Comparison of ENCODE assay signal across 13 cellular contexts in the genomic region with DNA sequence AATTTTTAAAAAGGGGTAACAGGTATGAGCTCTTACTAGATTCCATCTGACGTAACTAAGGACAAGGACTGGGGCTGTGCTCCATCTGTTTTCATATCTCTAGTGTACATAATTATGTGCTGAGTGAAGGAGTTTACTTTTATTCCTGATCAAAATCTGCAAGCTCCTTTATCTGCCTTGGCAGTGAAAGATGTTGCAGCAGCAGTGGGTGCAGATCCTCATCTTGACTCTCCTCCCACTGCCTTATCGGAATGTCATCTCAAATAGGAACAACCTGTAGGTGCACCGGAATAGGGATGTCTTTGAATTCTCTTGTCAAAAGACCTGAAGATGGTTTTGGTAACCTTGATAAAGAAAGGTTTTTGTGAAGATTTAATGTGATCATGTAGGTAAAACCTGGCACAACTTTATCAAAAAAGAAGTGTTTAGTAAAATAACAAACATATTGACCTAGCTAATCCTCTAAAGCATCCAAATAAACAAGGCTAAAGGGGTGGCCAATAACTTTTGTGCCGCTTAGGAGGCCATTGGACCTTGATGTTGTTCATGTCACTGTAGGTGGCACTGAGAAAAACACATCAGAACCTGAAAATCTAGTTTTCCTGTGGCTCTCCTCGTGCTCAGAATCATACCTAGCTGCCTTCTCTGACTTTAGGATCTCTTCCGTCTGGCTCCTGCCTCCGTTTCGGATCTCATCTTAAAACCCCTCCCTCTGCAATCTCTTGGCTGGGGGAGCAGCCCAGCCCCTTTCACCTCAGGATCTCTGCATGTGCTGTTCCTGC. TPM values are rescaled to one million over a fixed set of nuclear protein-coding genes. Genes with fewer than 3 reads are reported as not detected.
DNase-seq lines count a peak whose midpoint lies in the region; ATAC-seq and TF ChIP-seq lines count a peak whose summit lies in the region.
"Had no signal": no experiment of that assay in that cellular context is flagged by ENCODE, and none has a peak within 500 bp of the region (broad histone marks: within the 10 kb centered on the region; RNA-seq: fewer than 3 reads in every experiment).

No MANE protein-coding gene starts in this region.

- DNase-seq in PC-3 (peak; percentile 13), epithelial cell of esophagus (ENCODE audit: low read depth) (peak; percentile 6), trophoblast cell (peak; percentile 32 to 76), tibial nerve (ENCODE audit: low spot score in 2 of 2) (no peak), ovary (no peak)
- DNase-seq: C1 segment of cervical spinal cord; CD4-positive, alpha-beta memory T cell; DND-41; GDM1; HCEC 1CT had no signal

- intact Hi-C loops in PC-3 (cut with micrococcal nuclease) (no loop called here), ovary (cut with DNase I) (no loop called here)

- H3K9ac ChIP-seq in PC-3 (ENCODE audit: low read length): no peak overlapping the region
- no peak overlapping the region for H3K9ac ChIP-seq in trophoblast cell (ENCODE audit: low read length)

- no peak overlapping the region for H4K91ac ChIP-seq in trophoblast cell (ENCODE audit: low read depth, low read length)

- no peak overlapping the region for H2BK5ac ChIP-seq in trophoblast cell (ENCODE audit: low read depth, low read length, poor library complexity)

- TF ChIP-seq CTCF in C4-2B (conservative IDR thresholded peaks at IDR 0.05) (no peak), PC-3 (conservative IDR thresholded peaks at IDR 0.05; ENCODE audit: low read depth, low read length) (no peak), epithelial cell of esophagus (IDR thresholded peaks at IDR 0.05; ENCODE audit: insufficient read depth, low read depth, low read length, missing control alignments) (no peak), tibial nerve (IDR thresholded peaks at IDR 0.05) (no peak), ovary (IDR thresholded peaks at IDR 0.05) (no peak)

- H2BK120ac ChIP-seq in trophoblast cell (ENCODE audit: insufficient read depth, low read length, poor library complexity): no peak overlapping the region

- no peak overlapping the region for H3K4me2 ChIP-seq in PC-3 (ENCODE audit: low read length)
- no peak overlapping the region for H3K4me2 ChIP-seq in trophoblast cell (ENCODE audit: low read length)

- no peaks in the 10 kb centered on the region for H3K9me2 ChIP-seq in PC-3 (replicated peaks; ENCODE audit: low read length)

- no peak overlapping the region for H3K18ac ChIP-seq in trophoblast cell (ENCODE audit: low read length)

- H3K4me1 ChIP-seq in PC-3 (ENCODE audit: insufficient read depth, low read length) (no peaks in the 10 kb centered on the region), trophoblast cell (ENCODE audit: control insufficient read depth in 1 of 2, insufficient read depth in 2 of 2, low read length in 2 of 2) (peaks cover 0 to 3% of the 10 kb centered on the region in 2 experiments), tibial nerve (no peaks in the 10 kb centered on the region), ovary (ENCODE audit: insufficient read depth) (no peaks in the 10 kb centered on the region)

- peak overlapping the region; percentile 45 for H2AFZ ChIP-seq in PC-3 (ENCODE audit: low read length)
- no peak overlapping the region for H2AFZ ChIP-seq in trophoblast cell (ENCODE audit: insufficient read depth, low read length, poor library complexity)

- H3F3A ChIP-seq in PC-3 (ENCODE audit: low read length, unreplicated experiment): no peaks in the 10 kb centered on the region

- no peaks in the 10 kb centered on the region for H4K20me1 ChIP-seq in PC-3 (ENCODE audit: low read length)

- no TSS peak for BruUV-seq in PC-3 (replicated peaks; lab: Mats Ljungman, UMichigan)

- H3K27me3 ChIP-seq in PC-3 (ENCODE audit: low read length) (no peaks in the 10 kb centered on the region), trophoblast cell (ENCODE audit: insufficient read depth, low read length) (no peaks in the 10 kb centered on the region), tibial nerve (peaks cover 0 to 5% of the 10 kb centered on the region in 2 donors), ovary (no peaks in the 10 kb centered on the region)

- no peak overlapping the region for H2BK12ac ChIP-seq in trophoblast cell (ENCODE audit: low read length)

- no peak overlapping the region for H4K8ac ChIP-seq in trophoblast cell (ENCODE audit: low read depth, low read length)

- CTCF ChIA-PET in PC-3 (lab: Charles Lee): no interaction called here

- TF ChIP-seq EP300 in tibial nerve (IDR thresholded peaks at IDR 0.05): no peak
- no peak for TF ChIP-seq EP300 in ovary (IDR thresholded peaks at IDR 0.05)

- H3K79me2 ChIP-seq in PC-3 (ENCODE audit: low read length) (no peaks in the 10 kb centered on the region), trophoblast cell (ENCODE audit: control insufficient read depth, insufficient read depth, low read length, poor library complexity) (no peaks in the 10 kb centered on the region)

- no peaks in the 10 kb centered on the region for H3K36me3 ChIP-seq in PC-3 (ENCODE audit: low read depth, low read length)
- H3K36me3 ChIP-seq in trophoblast cell (ENCODE audit: control insufficient read depth in 1 of 2, insufficient read depth in 2 of 2, low read length in 2 of 2): no peaks in the 10 kb centered on the region
- no peaks in the 10 kb centered on the region for H3K36me3 ChIP-seq in tibial nerve
- H3K36me3 ChIP-seq in ovary: no peaks in the 10 kb centered on the region

- H3K9me3 ChIP-seq in PC-3 (ENCODE audit: low read length): no peaks in the 10 kb centered on the region
- H3K9me3 ChIP-seq in trophoblast cell (ENCODE audit: insufficient read depth, low read depth, low read length): peaks cover 2% of the 10 kb centered on the region
- peaks cover 0 to 11% (median 0%) of the 10 kb centered on the region in 4 donors for H3K9me3 ChIP-seq in tibial nerve
- H3K9me3 ChIP-seq in ovary: no peaks in the 10 kb centered on the region

- WGBS in trophoblast cell (ENCODE audit: extremely low coverage, insufficient coverage, insufficient read length): no CpG with 5 or more reads among the region's 8 CpGs
- WGBS in tibial nerve, 2 donors: 75 to 78% methylated on average over 8 of the region's 8 CpGs
- WGBS in ovary, 3 donors: 44 to 56% (median 46%) methylated on average over 8 of the region's 8 CpGs

- ATAC-seq in PC-3 (no peak), GM18870 (IDR thresholded peaks at IDR 0.05; ENCODE audit: unreplicated experiment) (no peak), HG02678 (IDR thresholded peaks at IDR 0.05; ENCODE audit: unreplicated experiment) (no peak)

- H3K23ac ChIP-seq in trophoblast cell (ENCODE audit: low read length): no peak overlapping the region

- POLR2A ChIA-PET in PC-3 (lab: Charles Lee; ENCODE audit: unreplicated experiment): no interaction called here

- no peak overlapping the region for H3K4ac ChIP-seq in trophoblast cell (ENCODE audit: low read depth, low read length)

- H3K4me3 ChIP-seq in PC-3 (ENCODE audit: low read length): no peak overlapping the region
- H3K4me3 ChIP-seq in epithelial cell of esophagus (ENCODE audit: low read length): no peak overlapping the region
- H3K4me3 ChIP-seq in trophoblast cell (ENCODE audit: low read depth, low read length): no peak overlapping the region
- H3K4me3 ChIP-seq in tibial nerve: no peak overlapping the region
- no peak overlapping the region for H3K4me3 ChIP-seq in ovary

- H3K79me1 ChIP-seq in trophoblast cell (ENCODE audit: low read length): no peaks in the 10 kb centered on the region

- no peak overlapping the region for H2AK5ac ChIP-seq in trophoblast cell (ENCODE audit: low read length)

- H3K14ac ChIP-seq in trophoblast cell (ENCODE audit: low read length): no peak overlapping the region

- TF ChIP-seq POLR2A in tibial nerve (IDR thresholded peaks at IDR 0.05) (no peak), ovary (IDR thresholded peaks at IDR 0.05) (no peak)

- H4K12ac ChIP-seq in trophoblast cell (ENCODE audit: low read depth, low read length): no peak overlapping the region

- H3K27ac ChIP-seq in C4-2B: peak overlapping the region; percentile 83
- no peak overlapping the region for H3K27ac ChIP-seq in PC-3 (ENCODE audit: low read length)
- no peak overlapping the region for H3K27ac ChIP-seq in trophoblast cell (ENCODE audit: low read depth, low read length)
- no peak overlapping the region for H3K27ac ChIP-seq in tibial nerve
- H3K27ac ChIP-seq in ovary: no peak overlapping the region

RNA-seq across cellular contexts. Expression of a gene that starts 19.0 kb away (rescaled TPM):
- total RNA-seq in PC-3 (2014; rRNA removed): 0.69 and 2.9 TPM in 2 replicates
- polyA plus RNA-seq in trophoblast cell (2013): 2.0 and 2.4 TPM in 2 replicates
- total RNA-seq in tibial nerve: 10 to 100 TPM in 1 of 4 donors, 1 to 10 TPM in 2, under 1 TPM in 1; 0.20 to 32.7 (median 1.3) TPM
- total RNA-seq in ovary: 10 to 100 TPM in 1 of 7 donors, 1 to 10 TPM in 6; 3.6 to 10.8 (median 4.6) TPM
- under 1 TPM; 0.80 to 0.98 TPM for polyA plus RNA-seq in ovary

Comparison
In these comparisons a context has a peak if more than half of its experiments do, and no peak if none do; other contexts are left out.
1. DNase-seq: peak in PC-3 (single experiment), epithelial cell of esophagus (single experiment) and trophoblast cell (2 of 2); none in tibial nerve (0 of 2) and ovary (0 of 5).